In the genomic region with DNA sequence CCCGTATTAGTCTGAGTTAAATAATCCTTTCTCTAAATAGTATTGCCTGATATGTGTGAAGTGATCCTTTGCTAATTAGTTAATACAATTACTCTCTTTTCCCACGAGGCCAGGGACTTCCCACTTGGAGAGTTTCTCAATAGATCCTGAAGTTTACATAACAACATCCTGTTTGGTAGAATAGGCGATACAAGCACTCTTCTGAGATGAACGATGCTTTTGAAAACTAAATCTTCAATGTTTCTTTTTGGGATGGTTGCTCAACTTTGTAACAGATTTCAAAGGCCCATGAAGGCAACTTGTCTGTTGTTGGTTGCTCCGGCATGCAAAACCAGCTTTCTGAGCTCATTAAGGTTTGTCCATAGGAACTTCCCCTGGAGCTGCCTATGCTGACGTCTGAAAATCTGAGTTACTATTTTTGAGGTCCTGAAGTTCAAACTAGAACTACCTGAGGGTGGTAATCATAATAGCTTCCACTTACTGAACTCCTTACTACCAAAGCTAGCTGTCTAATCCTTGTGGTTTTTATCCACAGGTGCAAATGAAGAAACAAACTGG, we compare ENCODE assay signal across 1 cellular context.
TF ChIP-seq lines count a peak whose summit lies in the region.

No MANE protein-coding gene starts in this region.

TF ChIP-seq in IMR-90, 13 proteins besides CTCF, POLR2A, EP300 and RAD21:
- TF ChIP-seq CEBPB (IDR thresholded peaks at IDR 0.05; ENCODE audit: low read depth, low read length) (peak; percentile 68), NFE2L2 (IDR thresholded peaks at IDR 0.05; ENCODE audit: low read depth, low read length) (no peak)
